In genomic region chr15:77786956-77787355, GRCh38 we compare ENCODE assay signal across 28 cellular contexts.
"Had no signal": no experiment of that assay in that cellular context is flagged by ENCODE, and none has a peak within 500 bp of the region (broad histone marks: within the 10 kb centered on the region; RNA-seq: fewer than 3 reads in every experiment).

No MANE protein-coding gene starts in this region.

- H3K9me3 ChIP-seq: MG63, SJCRH30 had no signal

- H3K27me3 ChIP-seq: MG63, SJCRH30 had no signal

- ATAC-seq: activated CD4-positive, alpha-beta T cell treated with anti-CD3 and anti-CD28 coated beads for 36 hours; activated CD4-positive, CD25-positive, alpha-beta regulatory T cell treated with anti-CD3 and anti-CD28 coated beads, Interleukin-2, amount 50 U/mL, for 24 hours; activated CD8-positive, alpha-beta T cell treated with anti-CD3 and anti-CD28 coated beads, Interleukin-2, amount 10 ng/mL, durations not matched to agents 7 days and 5 days; activated naive CD8-positive, alpha-beta T cell treated with anti-CD3 and anti-CD28 coated beads, Interleukin-2, amount 50 U/mL, for 24 hours; Panc1; WTC11 had no signal

- DNase-seq: activated CD4-positive, alpha-beta T cell treated with anti-CD3 and anti-CD28 coated beads for 36 hours; activated CD4-positive, alpha-beta T cell treated with anti-CD3 and anti-CD28 coated beads, Interleukin-2, amount 10 ng/mL, durations not matched to agents 7 days and 5 days; activated CD4-positive, alpha-beta T cell treated with anti-CD3 and anti-CD28 coated beads, Interleukin-2, amount 50 U/mL, for 48 hours; activated CD8-positive, alpha-beta T cell treated with anti-CD3 and anti-CD28 coated beads, Interleukin-2, amount 10 ng/mL, durations not matched to agents 7 days and 5 days; activated gamma-delta T cell treated with Interleukin-2 at 50 U/mL for 16 hours; activated naive CD4-positive, alpha-beta T cell treated with anti-CD3 and anti-CD28 coated beads for 36 hours; activated naive CD8-positive, alpha-beta T cell treated with anti-CD3 and anti-CD28 coated beads, Interleukin-2, amount 50 U/mL, for 24 hours; activated T-cell treated with anti-CD3 and anti-CD28 coated beads for 4 hours; activated T-cell treated with anti-CD3 and anti-CD28 coated beads, Interleukin-2, amount 50 U/mL, for 4 hours; anterior cingulate cortex; cerebellar nuclear complex; Kasumi-1; KG1; MG63; NCI-H1048; NCI-H1105 treated with DMSO at 0.1 percent for 48 hours; NCI-H1694; NCI-H1930; NCI-H2081 treated with DMSO at 0.1 percent for 48 hours; NCI-H2171; NCI-H446 treated with DMSO at 0.1 percent for 48 hours; NCI-H524; SHP77; SJCRH30 had no signal

- H3K27ac ChIP-seq: SJCRH30, SK-N-MC had no signal

- H3K4me3 ChIP-seq: MG63, SJCRH30, SK-N-MC had no signal

- H3K4me1 ChIP-seq: SJCRH30 had no signal

- H3K36me3 ChIP-seq: MG63, SJCRH30 had no signal
